ENCODE assay signal across 26 cellular contexts in genomic region chr12:121142171-121142950, GRCh38. TPM values are rescaled to one million over a fixed set of nuclear protein-coding genes. Genes with fewer than 3 reads are reported as not detected.
A peak's percentile ranks its signal among the peaks of the same experiment; 100 is the strongest.
DNase-seq lines count a peak whose midpoint lies in the region; ATAC-seq, FAIRE-seq and TF ChIP-seq lines count a peak whose summit lies in the region.
"Had no signal": no experiment of that assay in that cellular context is flagged by ENCODE, and none has a peak within 500 bp of the region (broad histone marks: within the 10 kb centered on the region; RNA-seq: fewer than 3 reads in every experiment).

No MANE protein-coding gene starts in this region.

- no peak overlapping the region for H4K91ac ChIP-seq in H1 (replicated peaks; ENCODE audit: insufficient read length, low read length)

- 91% methylated on average over 11 of the region's 11 CpGs; no CpG with 5 or more reads in 1 of the 2 experiments for WGBS in H1 (ENCODE audit: extremely low coverage in 1 of 2, insufficient coverage in 1 of 2, insufficient read length in 1 of 2, insufficient replicate concordance in 2 of 2, low coverage in 1 of 2, low lambda C conversion rate in 2 of 2, missing lambda C conversion rate in 1 of 2), 2 experiments
- 85% methylated on average over 11 of the region's 11 CpGs for WGBS in right cardiac atrium

- TF ChIP-seq CTCF in natural killer cell (IDR thresholded peaks at IDR 0.05): no peak
- no peak for TF ChIP-seq CTCF in H1 (IDR thresholded peaks at IDR 0.05; ENCODE audit: control extremely low read depth in 1 of 3, insufficient read depth in 1 of 3, low read depth in 1 of 3, low read length in 3 of 3)

- intact Hi-C loops in activated CD4-positive, alpha-beta T cell treated with anti-CD3 and anti-CD28 coated beads for 36 hours (cut with DNase I, micrococcal nuclease): no loop called here
- intact Hi-C loops in natural killer cell (cut with micrococcal nuclease): no loop called here
- intact Hi-C loops in right cardiac atrium (cut with DNase I): no loop called here

- no peak overlapping the region for H3K4me3 Mint-ChIP-seq in activated CD4-positive, alpha-beta T cell treated with anti-CD3 and anti-CD28 coated beads for 36 hours
- H3K4me3 Mint-ChIP-seq in natural killer cell treated with Interleukin-12 subunit alpha and Interleukin-12 subunit beta and Interleukin-15 and Interleukin-18, amount 100 ng/mL, for 72 hours: no peak overlapping the region
- no peak overlapping the region for H3K4me3 Mint-ChIP-seq in natural killer cell
- no peak overlapping the region for H3K4me3 Mint-ChIP-seq in stimulated activated effector memory CD8-positive, alpha-beta T cell treated with anti-CD3 and anti-CD28 coated beads, Interleukin-12 subunit alpha, Interleukin-12 subunit beta, amount 100 ng/mL, for 72 hours
- H3K4me3 Mint-ChIP-seq: CD4-positive, alpha-beta T cell; H9 had no signal

- no peak for TF ChIP-seq RAD21 in H1 (IDR thresholded peaks at IDR 0.05 in 1 of 2, conservative IDR thresholded peaks at IDR 0.05 in 1 of 2; ENCODE audit: low read depth in 2 of 2, low read length in 2 of 2)

- no peaks in the 10 kb centered on the region for H3K9me3 Mint-ChIP-seq in activated CD4-positive, alpha-beta T cell treated with anti-CD3 and anti-CD28 coated beads for 36 hours (ENCODE audit: low read depth)
- peaks cover 4% of the 10 kb centered on the region for H3K9me3 Mint-ChIP-seq in natural killer cell treated with Interleukin-12 subunit alpha and Interleukin-12 subunit beta and Interleukin-15 and Interleukin-18, amount 100 ng/mL, for 72 hours
- H3K9me3 Mint-ChIP-seq in natural killer cell: no peaks in the 10 kb centered on the region
- H3K9me3 Mint-ChIP-seq in stimulated activated effector memory CD8-positive, alpha-beta T cell treated with anti-CD3 and anti-CD28 coated beads, Interleukin-12 subunit alpha, Interleukin-12 subunit beta, amount 100 ng/mL, for 72 hours: peaks cover 4% of the 10 kb centered on the region
- H3K9me3 Mint-ChIP-seq: CD4-positive, alpha-beta T cell had no signal

- no peak overlapping the region for H3K9ac ChIP-seq in H1 (replicated peaks in 1 of 4; ENCODE audit: extremely low read depth in 1 of 4, low read depth in 3 of 4, low read length in 3 of 4)

- H2BK120ac ChIP-seq in H1 (replicated peaks; ENCODE audit: low read depth, low read length): no peak overlapping the region

- no peak for TF ChIP-seq POLR2A in H1 (IDR thresholded peaks at IDR 0.05; ENCODE audit: control extremely low read depth in 1 of 2, low read depth in 2 of 2, low read length in 2 of 2)

- no peaks in the 10 kb centered on the region for H3K23me2 ChIP-seq in H1 (ENCODE audit: low read depth, low read length)

- H3K4me1 ChIP-seq in H1 (replicated peaks in 1 of 4; ENCODE audit: control insufficient read depth in 3 of 4, insufficient read depth in 4 of 4, low read length in 3 of 4) (no peaks in the 10 kb centered on the region), right cardiac atrium (ENCODE audit: control insufficient read depth, insufficient read depth, low read length) (no peaks in the 10 kb centered on the region)
- H3K4me1 ChIP-seq: SJCRH30 had no signal

- no peak overlapping the region for H3K4ac ChIP-seq in H1 (replicated peaks; ENCODE audit: insufficient read length, low read depth, low read length)

- no peak for DNase-seq in activated CD4-positive, alpha-beta T cell treated with anti-CD3 and anti-CD28 coated beads for 36 hours
- DNase-seq in activated CD4-positive, alpha-beta T cell treated with anti-CD3 and anti-CD28 coated beads, Interleukin-2, amount 50 U/mL, for 1 hour: no peak
- DNase-seq in natural killer cell treated with Interleukin-12 subunit alpha and Interleukin-12 subunit beta and Interleukin-15 and Interleukin-18, amount 100 ng/mL, for 72 hours (ENCODE audit: low spot score): no peak
- DNase-seq in natural killer cell (no peak), H1 (ENCODE audit: low read depth in 1 of 2, low spot score in 2 of 2) (no peak), right cardiac atrium (no peak)
- DNase-seq in activated T-cell treated with anti-CD3 and anti-CD28 coated beads, Interleukin-2, amount 50 U/mL, for 48 hours: no peak
- no peak for DNase-seq in stimulated activated effector memory CD8-positive, alpha-beta T cell treated with anti-CD3 and anti-CD28 coated beads, Interleukin-12 subunit alpha, Interleukin-12 subunit beta, amount 100 ng/mL, for 72 hours (ENCODE audit: low spot score in 2 of 2)
- DNase-seq: 8988T; CD4-positive, alpha-beta T cell; DMS53; H9; KBM-7; MV-4-11; NCI-H1105; NCI-H1436 treated with DMSO at 0.1 percent for 48 hours; NCI-H2029; NCI-H446 treated with DMSO at 0.1 percent for 48 hours; NCI-H526; NCI-H82; NK-92 treated with Interleukin-12 subunit alpha and Interleukin-12 subunit beta, amount 100 ng/mL, for 24 hours; PC-3; SJCRH30 had no signal

- no peak for ATAC-seq in activated CD4-positive, alpha-beta T cell treated with anti-CD3 and anti-CD28 coated beads for 36 hours
- ATAC-seq in natural killer cell treated with Interleukin-12 subunit alpha and Interleukin-12 subunit beta and Interleukin-15 and Interleukin-18, amount 100 ng/mL, for 72 hours: no peak
- ATAC-seq in natural killer cell: no peak
- no peak for ATAC-seq in stimulated activated effector memory CD8-positive, alpha-beta T cell treated with anti-CD3 and anti-CD28 coated beads, Interleukin-12 subunit alpha, Interleukin-12 subunit beta, amount 100 ng/mL, for 72 hours
- no peak for ATAC-seq in right cardiac atrium
- ATAC-seq: PC-3, Right ventricle myocardium inferior had no signal

- H3K4me3 ChIP-seq in H1 (ENCODE audit: extremely low read depth in 1 of 4, insufficient read depth in 2 of 4, low read depth in 3 of 4, low read length in 4 of 4) (no peak overlapping the region), right cardiac atrium (ENCODE audit: low read length) (no peak overlapping the region)
- H3K4me3 ChIP-seq: SJCRH30 had no signal

- H3K79me1 ChIP-seq in H1 (ENCODE audit: low read depth, low read length): no peaks in the 10 kb centered on the region

- no peak overlapping the region for H2BK5ac ChIP-seq in H1 (ENCODE audit: low read depth, low read length)

- H3K4me1 Mint-ChIP-seq in activated CD4-positive, alpha-beta T cell treated with anti-CD3 and anti-CD28 coated beads for 36 hours: peaks cover 25% of the 10 kb centered on the region
- peaks cover 52 to 56% of the 10 kb centered on the region in 2 donors for H3K4me1 Mint-ChIP-seq in natural killer cell treated with Interleukin-12 subunit alpha and Interleukin-12 subunit beta and Interleukin-15 and Interleukin-18, amount 100 ng/mL, for 72 hours (ENCODE audit: low read depth in 2 of 2)
- H3K4me1 Mint-ChIP-seq in natural killer cell: peaks cover 19 to 36% of the 10 kb centered on the region in 2 donors
- H3K4me1 Mint-ChIP-seq in stimulated activated effector memory CD8-positive, alpha-beta T cell treated with anti-CD3 and anti-CD28 coated beads, Interleukin-12 subunit alpha, Interleukin-12 subunit beta, amount 100 ng/mL, for 72 hours: peaks cover 31% of the 10 kb centered on the region
- H3K4me1 Mint-ChIP-seq: H9 had no signal

- no peaks in the 10 kb centered on the region for H3K27me3 Mint-ChIP-seq in activated CD4-positive, alpha-beta T cell treated with anti-CD3 and anti-CD28 coated beads for 36 hours
- no peaks in the 10 kb centered on the region for H3K27me3 Mint-ChIP-seq in natural killer cell treated with Interleukin-12 subunit alpha and Interleukin-12 subunit beta and Interleukin-15 and Interleukin-18, amount 100 ng/mL, for 72 hours
- H3K27me3 Mint-ChIP-seq in natural killer cell (ENCODE audit: low read depth in 2 of 2): no peaks in the 10 kb centered on the region
- H3K27me3 Mint-ChIP-seq: CD4-positive, alpha-beta T cell had no signal

- H3K79me2 ChIP-seq in H1 (ENCODE audit: control insufficient read depth in 1 of 2, insufficient read depth in 2 of 2, low read length in 2 of 2): no peaks in the 10 kb centered on the region

- H2AK5ac ChIP-seq in H1 (ENCODE audit: low read depth, low read length): no peak overlapping the region

- H3K36me3 ChIP-seq in H1 (ENCODE audit: control insufficient read depth in 2 of 4, insufficient read depth in 4 of 4, low read length in 3 of 4): no peaks in the 10 kb centered on the region
- H3K36me3 ChIP-seq: SJCRH30 had no signal

- no peak overlapping the region for H2BK15ac ChIP-seq in H1 (ENCODE audit: low read length)

- no peak overlapping the region for H2BK12ac ChIP-seq in H1 (ENCODE audit: low read depth, low read length)

- FAIRE-seq in H1 (lab: Jason Lieb, UNC): no peak

- H3K27ac Mint-ChIP-seq in activated CD4-positive, alpha-beta T cell treated with anti-CD3 and anti-CD28 coated beads for 36 hours: peak overlapping the region; percentile 0
- H3K27ac Mint-ChIP-seq in natural killer cell treated with Interleukin-12 subunit alpha and Interleukin-12 subunit beta and Interleukin-15 and Interleukin-18, amount 100 ng/mL, for 72 hours: peak overlapping the region; percentile 93 to 96
- H3K27ac Mint-ChIP-seq in natural killer cell: no peak overlapping the region
- H3K27ac Mint-ChIP-seq in stimulated activated effector memory CD8-positive, alpha-beta T cell treated with anti-CD3 and anti-CD28 coated beads, Interleukin-12 subunit alpha, Interleukin-12 subunit beta, amount 100 ng/mL, for 72 hours: no peak overlapping the region
- H3K27ac Mint-ChIP-seq: CD4-positive, alpha-beta T cell; H9 had no signal

- POLR2A ChIA-PET in activated CD4-positive, alpha-beta T cell treated with anti-CD3 and anti-CD28 coated beads for 36 hours (lab: Charles Lee): no interaction called here
- POLR2A ChIA-PET in H1 (lab: Charles Lee; ENCODE audit: partially characterized antibody): no interaction called here

- H3K9me3 ChIP-seq in H1 (ENCODE audit: insufficient read depth in 2 of 2, low read depth in 1 of 2, low read length in 1 of 2) (no peaks in the 10 kb centered on the region), right cardiac atrium (ENCODE audit: control insufficient read depth, low read length) (no peaks in the 10 kb centered on the region)

- H3K18ac ChIP-seq in H1 (ENCODE audit: extremely low read depth, low read length): no peak overlapping the region

- H4K5ac ChIP-seq in H1 (ENCODE audit: insufficient read length, low read depth, low read length): no peak overlapping the region

- CTCF ChIA-PET in activated CD4-positive, alpha-beta T cell treated with anti-CD3 and anti-CD28 coated beads for 36 hours (lab: Charles Lee): no interaction called here
- CTCF ChIA-PET in H1 (lab: Charles Lee; ENCODE audit: partially characterized antibody): no interaction called here

- H3K27me3 ChIP-seq in H1 (replicated peaks in 1 of 4; ENCODE audit: control insufficient read depth in 3 of 4, extremely low read depth in 1 of 4, insufficient read depth in 3 of 4, low read length in 3 of 4) (no peaks in the 10 kb centered on the region), right cardiac atrium (ENCODE audit: control insufficient read depth, insufficient read depth) (no peaks in the 10 kb centered on the region)
- H3K27me3 ChIP-seq: SJCRH30 had no signal

- no peak overlapping the region for H3K14ac ChIP-seq in H1 (ENCODE audit: insufficient read length)

- no peak overlapping the region for H3K27ac ChIP-seq in H1 (ENCODE audit: low read depth, low read length)
- H3K27ac ChIP-seq in right cardiac atrium (ENCODE audit: low read length): no peak overlapping the region
- H3K27ac ChIP-seq: SJCRH30 had no signal

- H4K20me1 ChIP-seq in H1 (replicated peaks in 1 of 2; ENCODE audit: control insufficient read depth in 1 of 2, insufficient read depth in 2 of 2, low read length in 2 of 2): no peaks in the 10 kb centered on the region

- H2AFZ ChIP-seq in H1 (ENCODE audit: low read length): no peak overlapping the region

- H2BK20ac ChIP-seq in H1 (ENCODE audit: low read length): no peak overlapping the region

- no peak for TF ChIP-seq EP300 in H1 (IDR thresholded peaks at IDR 0.05; ENCODE audit: borderline replicate concordance in 1 of 2, low read depth in 2 of 2, low read length in 2 of 2)

- H3K56ac ChIP-seq in H1 (replicated peaks; ENCODE audit: insufficient read length, low read depth, low read length): no peak overlapping the region

- no peak overlapping the region for H3K23ac ChIP-seq in H1 (ENCODE audit: insufficient read length)

- H4K8ac ChIP-seq in H1 (ENCODE audit: extremely low read depth, insufficient read depth, low read length): peak overlapping the region; percentile 35; the same call in 1 of the 2 replicates

- peaks cover 5% of the 10 kb centered on the region for H3K36me3 Mint-ChIP-seq in activated CD4-positive, alpha-beta T cell treated with anti-CD3 and anti-CD28 coated beads for 36 hours (ENCODE audit: low read depth)
- H3K36me3 Mint-ChIP-seq in natural killer cell treated with Interleukin-12 subunit alpha and Interleukin-12 subunit beta and Interleukin-15 and Interleukin-18, amount 100 ng/mL, for 72 hours: peaks cover 14% of the 10 kb centered on the region
- H3K36me3 Mint-ChIP-seq in natural killer cell: no peaks in the 10 kb centered on the region
- no peaks in the 10 kb centered on the region for H3K36me3 Mint-ChIP-seq in stimulated activated effector memory CD8-positive, alpha-beta T cell treated with anti-CD3 and anti-CD28 coated beads, Interleukin-12 subunit alpha, Interleukin-12 subunit beta, amount 100 ng/mL, for 72 hours

- H3K4me2 ChIP-seq in H1 (ENCODE audit: insufficient read depth in 1 of 2, low read depth in 2 of 2, low read length in 2 of 2): no peak overlapping the region

RNA-seq across cellular contexts. Expression of gene P2RX7, which starts 9.7 kb away (rescaled TPM):
- 1 to 10 TPM; 5.0 to 6.6 TPM for total RNA-seq in activated CD4-positive, alpha-beta T cell treated with anti-CD3 and anti-CD28 coated beads for 36 hours
- 10 to 100 TPM; 20.2 to 46.6 TPM for total RNA-seq in natural killer cell treated with Interleukin-12 subunit alpha and Interleukin-12 subunit beta and Interleukin-15 and Interleukin-18, amount 100 ng/mL, for 72 hours
- total RNA-seq in natural killer cell: 10 to 100 TPM; 14.1 to 22.9 (median 16.7) TPM
- 0.42 and 0.56 TPM in 2 replicates for total RNA-seq in H1 (2021; fragmentation: NEBNext Ultra II Directional; extraction: Animal tissue kit (Norgen Biotek cat#: 25700))
- polyA plus RNA-seq in H1 (2011; rRNA removed): 0.16 and 0.38 TPM in 2 replicates
- polyA plus RNA-seq in H1 (2011; cell fraction: cytosol; rRNA removed): 0.23 TPM
- 0.19 TPM for polyA plus RNA-seq in H1 (2011; cell fraction: nucleus; rRNA removed)
- polyA plus RNA-seq in H1 (2012, experiment 1 of 2): 0.19 to 0.64 TPM (median 0.37 TPM) in 4 replicates
- polyA plus RNA-seq in H1 (2012, experiment 2 of 2): 0.17 TPM
- 0.36 TPM for polyA plus RNA-seq in H1 (2013, experiment 1 of 2)
- 0.24 TPM for polyA plus RNA-seq in H1 (2013, experiment 2 of 2)
- polyA minus RNA-seq in H1 (2011; rRNA and poly(A)+ RNA removed): 0.39 and 0.41 TPM in 2 replicates
- polyA minus RNA-seq in H1 (2011; cell fraction: cytosol; rRNA and poly(A)+ RNA removed): not detected
- polyA minus RNA-seq in H1 (2011; cell fraction: nucleus; rRNA and poly(A)+ RNA removed): 0.40 TPM
- 1 to 10 TPM; 1.1 to 4.0 (median 2.7) TPM for total RNA-seq in right cardiac atrium
- 1.1 TPM for polyA plus RNA-seq in right cardiac atrium
- total RNA-seq: G401, HT1080 had no signal

Comparison
In these comparisons a context has a peak if more than half of its experiments do, and no peak if none do; other contexts are left out.
1. H3K27ac Mint-ChIP-seq: peak in activated CD4-positive, alpha-beta T cell treated with anti-CD3 and anti-CD28 coated beads for 36 hours (single experiment) and natural killer cell treated with Interleukin-12 subunit alpha and Interleukin-12 subunit beta and Interleukin-15 and Interleukin-18, amount 100 ng/mL, for 72 hours (2 of 2); none in natural killer cell (0 of 2) and stimulated activated effector memory CD8-positive, alpha-beta T cell treated with anti-CD3 and anti-CD28 coated beads, Interleukin-12 subunit alpha, Interleukin-12 subunit beta, amount 100 ng/mL, for 72 hours (single experiment).